ENCODE assay signal across 2 cellular contexts in genomic region chr17:39863918-39864746, GRCh38.
TF ChIP-seq lines count a peak whose summit lies in the region.

TSS of gene IKZF3 (minus strand) at chr17:39864312. CDS start at chr17:39864126, 186 bp downstream.

TF ChIP-seq in K562, 482 proteins besides CTCF, POLR2A, EP300 and RAD21 (continued from another document):
- TF ChIP-seq MGA (IDR thresholded peaks at IDR 0.05) (peak; percentile 98), MTA3 (IDR thresholded peaks at IDR 0.05; ENCODE audit: borderline replicate concordance) (0 out of 2 replicates have a peak, but pooled peaks have one; percentile 31), HNRNPLL (IDR thresholded peaks at IDR 0.05; ENCODE audit: low read depth, low read length, poor library complexity, severe bottlenecking) (peak; percentile 45), NKRF (IDR thresholded peaks at IDR 0.05; ENCODE audit: borderline replicate concordance) (peak; percentile 59; the same call in 1 of the 2 replicates), CREM (IDR thresholded peaks at IDR 0.05; ENCODE audit: low read depth) (peak; percentile 42; the same call in 1 of the 2 replicates), E2F3 (CRISPR knock-in tag; IDR thresholded peaks at IDR 0.05) (peak; percentile 91), ATF7 (IDR thresholded peaks at IDR 0.05) (peak; percentile 58; the same call in 1 of the 2 replicates), KLF1 (tag; IDR thresholded peaks at IDR 0.05) (no peak), PHF20 (IDR thresholded peaks at IDR 0.05; ENCODE audit: partially characterized antibody) (peak; percentile 22), NR2C2 (CRISPR knock-in tag; IDR thresholded peaks at IDR 0.05) (no peak), NR2C2 (tag; IDR thresholded peaks at IDR 0.05) (peak; percentile 73), CCAR2 (IDR thresholded peaks at IDR 0.05; ENCODE audit: low read depth, low read length) (no peak)

TF ChIP-seq in HepG2, 621 proteins besides CTCF, POLR2A, EP300 and RAD21 (continued from another document and continues in another):
- TF ChIP-seq ZNF318 (CRISPR knock-in tag; IDR thresholded peaks at IDR 0.05) (no peak; the same call in 1 of the 2 replicates), SSRP1 (CRISPR knock-in tag; IDR thresholded peaks at IDR 0.05) (no peak), NFE2 (CRISPR knock-in tag; IDR thresholded peaks at IDR 0.05) (no peak), ZC3H13 (CRISPR knock-in tag; IDR thresholded peaks at IDR 0.05) (peak; percentile 96), FOXC1 (CRISPR knock-in tag; IDR thresholded peaks at IDR 0.05; ENCODE audit: borderline replicate concordance) (peak; percentile 99), ZNF263 (CRISPR knock-in tag; IDR thresholded peaks at IDR 0.05) (peak; percentile 87), LRRFIP1 (CRISPR knock-in tag; conservative IDR thresholded peaks at IDR 0.05) (no peak), ZNF777 (CRISPR knock-in tag; IDR thresholded peaks at IDR 0.05) (peak; percentile 79), ZMAT3 (CRISPR knock-in tag; conservative IDR thresholded peaks at IDR 0.05) (peak; percentile 99), HCFC1 (IDR thresholded peaks at IDR 0.05; ENCODE audit: low read depth, low read length) (no peak), ZNF232 (CRISPR knock-in tag; IDR thresholded peaks at IDR 0.05; ENCODE audit: borderline replicate concordance) (peak; percentile 99), JUNB (CRISPR knock-in tag; IDR thresholded peaks at IDR 0.05; ENCODE audit: borderline replicate concordance) (no peak), THYN1 (CRISPR knock-in tag; IDR thresholded peaks at IDR 0.05; ENCODE audit: borderline replicate concordance, low read depth) (0 out of 2 replicates have a peak, but pooled peaks have one; percentile 58), ZNF432 (CRISPR knock-in tag; IDR thresholded peaks at IDR 0.05; ENCODE audit: borderline replicate concordance) (no peak), ZNF83 (CRISPR knock-in tag; IDR thresholded peaks at IDR 0.05; ENCODE audit: borderline replicate concordance) (peak; percentile 96), HIC2 (CRISPR knock-in tag; IDR thresholded peaks at IDR 0.05; ENCODE audit: low read depth) (peak; percentile 71), DRAP1 (CRISPR knock-in tag; IDR thresholded peaks at IDR 0.05) (peak; percentile 53; the same call in 1 of the 2 replicates), ARNT (IDR thresholded peaks at IDR 0.05) (no peak), E2F2 (CRISPR knock-in tag; IDR thresholded peaks at IDR 0.05; ENCODE audit: borderline replicate concordance) (peak; percentile 96; the same call in 1 of the 2 replicates), ZNF44 (CRISPR knock-in tag; IDR thresholded peaks at IDR 0.05) (peak; percentile 96; the same call in 1 of the 2 replicates), HNRNPLL (IDR thresholded peaks at IDR 0.05; ENCODE audit: low read depth, low read length, poor library complexity, severe bottlenecking) (peak; percentile 89), UBTF (CRISPR knock-in tag; IDR thresholded peaks at IDR 0.05) (peak; percentile 94), ZNF75D (CRISPR knock-in tag; IDR thresholded peaks at IDR 0.05; ENCODE audit: borderline replicate concordance) (no peak; the same call in 1 of the 2 replicates), RORA (CRISPR knock-in tag; IDR thresholded peaks at IDR 0.05) (no peak), ZNF138 (CRISPR knock-in tag; IDR thresholded peaks at IDR 0.05; ENCODE audit: low read depth) (peak; percentile 82; the same call in 1 of the 2 replicates), RFX5 (IDR thresholded peaks at IDR 0.05; ENCODE audit: low read depth, low read length) (no peak), POGK (CRISPR knock-in tag; conservative IDR thresholded peaks at IDR 0.05) (peak; percentile 98), BCLAF1 (IDR thresholded peaks at IDR 0.05) (no peak)
